In genomic region chr6:92644104-92644791, GRCh38 we compare ENCODE assay signal across 8 cellular contexts.
DNase-seq lines count a peak whose midpoint lies in the region; ATAC-seq and TF ChIP-seq lines count a peak whose summit lies in the region.
"Not testable (repeated sequence)": the region's sequence is repeated elsewhere in the genome, so short reads cannot be mapped to it uniquely, and the experiment has no call there.

No MANE protein-coding gene starts in this region.

- H3K4me3 Mint-ChIP-seq in endothelial cell (ENCODE audit: unreplicated experiment) = not testable (repeated sequence)

- not testable (repeated sequence) for H3K27ac ChIP-seq in Panc1 (ENCODE audit: low read length); spleen

- not testable (repeated sequence) for H3K4me3 ChIP-seq in BE2C (ENCODE audit: low read depth, low read length); LNCaP clone FGC (ENCODE audit: low read depth, low read length); Panc1 (ENCODE audit: low read depth in 2 of 2, low read length in 2 of 2); kidney epithelial cell (ENCODE audit: low read depth, low read length); spleen

- ATAC-seq in Panc1 = not testable (repeated sequence)

- not testable (repeated sequence) for H3K36me3 ChIP-seq in BE2C; Panc1 (ENCODE audit: control insufficient read depth, insufficient read depth, low read length); kidney epithelial cell (ENCODE audit: control insufficient read depth, insufficient read depth, low read length); spleen

- 75 to 85% (median 77%) methylated on average over 14 to 25 of the region's 25 CpGs for WGBS in spleen, 5 donors

- in situ Hi-C loops in Panc1 (cut with HindIII; ENCODE audit: low pct_unique_long_range_greater_than_20kb, low sequenced_read_pairs) = not testable (repeated sequence)

- H3K27me3 ChIP-seq in BE2C; Panc1 (ENCODE audit: control insufficient read depth, insufficient read depth, low read length); kidney epithelial cell (ENCODE audit: control insufficient read depth, insufficient read depth, low read length); spleen (replicated peaks in 1 of 7): not testable (repeated sequence)

- H3K27me3 Mint-ChIP-seq in endothelial cell (ENCODE audit: unreplicated experiment) = not testable (repeated sequence)

- CTCF ChIA-PET in Panc1 (lab: Charles Lee) = not testable (repeated sequence)

- BruUV-seq in Panc1 (replicated peaks; lab: Mats Ljungman, UMichigan) = not testable (repeated sequence)

- H3K9me3 ChIP-seq in BE2C; Panc1 (ENCODE audit: control insufficient read depth, insufficient read depth, low read depth, low read length): not testable (repeated sequence)
- H3K9me3 ChIP-seq in spleen = peaks cover 0 to 22% (median 4%) of the 10 kb centered on the region in 8 donors

- DNase-seq in BE2C (peak; percentile 90), H4 (ENCODE audit: low spot score) (peak; percentile 10), activated T-cell treated with anti-CD3 and anti-CD28 coated beads for 48 hours (ENCODE audit: low read depth) (peak; percentile 7), endothelial cell (ENCODE audit: low spot score) (peak; percentile 85), spleen (peak; percentile 78)
- not testable (repeated sequence) for DNase-seq in LNCaP clone FGC (ENCODE audit: low read depth); Panc1 (ENCODE audit: low read depth, low spot score); kidney epithelial cell (ENCODE audit: low read depth)

- not testable (repeated sequence) for H3K36me3 Mint-ChIP-seq in endothelial cell (ENCODE audit: low read depth, unreplicated experiment)

- POLR2A ChIA-PET in Panc1 (lab: Charles Lee) = not testable (repeated sequence)

- intact Hi-C loops in Panc1 (cut with micrococcal nuclease; ENCODE audit: unreplicated experiment); spleen (cut with DNase I; ENCODE audit: low total_unique reads): not testable (repeated sequence)

- TF ChIP-seq CTCF in BE2C (IDR thresholded peaks at IDR 0.05; ENCODE audit: low read depth, low read length) (peak; percentile 74), LNCaP clone FGC (IDR thresholded peaks at IDR 0.05; ENCODE audit: control insufficient read depth, extremely low read depth, insufficient read depth) (peak; percentile 49), Panc1 (IDR thresholded peaks at IDR 0.05) (peak; percentile 53), endothelial cell (IDR thresholded peaks at IDR 0.05; ENCODE audit: unreplicated experiment) (peak; percentile 86), kidney epithelial cell (IDR thresholded peaks at IDR 0.05; ENCODE audit: insufficient read depth, low read length, poor library complexity, severe bottlenecking) (peak; percentile 17), spleen (IDR thresholded peaks at IDR 0.05 in 8 of 11, conservative IDR thresholded peaks at IDR 0.05 in 3 of 11) (peak in 6 of 11 experiments; percentile 18 to 47 (median 30))

- not testable (repeated sequence) for H3K27ac Mint-ChIP-seq in endothelial cell (ENCODE audit: unreplicated experiment)

- H3K9me3 Mint-ChIP-seq in endothelial cell (ENCODE audit: unreplicated experiment) = not testable (repeated sequence)

- not testable (repeated sequence) for H3K4me1 ChIP-seq in BE2C; Panc1 (ENCODE audit: control insufficient read depth, insufficient read depth, low read length); spleen

- H3K4me1 Mint-ChIP-seq in endothelial cell (ENCODE audit: unreplicated experiment) = not testable (repeated sequence)

- not testable (repeated sequence) for TF ChIP-seq POLR2A in spleen (IDR thresholded peaks at IDR 0.05)

Comparison
In these comparisons a context has a peak if more than half of its experiments do, and no peak if none do; other contexts are left out.
1. CTCF ChIP-seq: peak in every context shown above with its lines; median percentile 86 in endothelial cell; 74 in BE2C; 53 in Panc1; 49 in LNCaP clone FGC; 30 in spleen; 17 in kidney epithelial cell.